15 cellular contexts compared by ENCODE assay signal in the genomic region with DNA sequence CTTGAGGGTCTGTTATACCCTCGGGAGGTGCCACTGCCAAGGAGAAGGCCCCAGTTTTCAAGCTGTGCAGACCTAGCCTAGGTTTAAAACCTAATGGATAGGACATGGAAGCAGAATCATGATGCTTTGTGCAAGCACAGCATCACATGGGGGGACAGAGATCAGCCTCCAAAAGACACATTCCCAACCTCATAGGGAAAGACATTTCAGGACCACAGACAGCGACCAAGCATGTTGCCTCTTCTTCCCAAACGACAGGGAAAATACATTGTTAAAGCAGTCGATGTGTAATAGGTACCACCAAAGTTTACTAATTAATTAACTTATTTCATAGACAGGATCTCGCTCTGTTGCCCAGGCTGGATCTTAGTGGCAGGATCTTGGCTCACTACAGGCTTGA.
DNase-seq lines count a peak whose midpoint lies in the region; ATAC-seq and TF ChIP-seq lines count a peak whose summit lies in the region.
"Had no signal": no experiment of that assay in that cellular context is flagged by ENCODE, and none has a peak within 500 bp of the region (broad histone marks: within the 10 kb centered on the region; RNA-seq: fewer than 3 reads in every experiment).

No MANE protein-coding gene starts in this region.

- H3K9me3 ChIP-seq in SJCRH30 (replicated peaks) (no peaks in the 10 kb centered on the region), suprapubic skin (no peaks in the 10 kb centered on the region)
- H3K9me3 ChIP-seq: thoracic aorta had no signal

- ATAC-seq in HG02571 (IDR thresholded peaks at IDR 0.05; ENCODE audit: unreplicated experiment): no peak
- no peak for ATAC-seq in GM18498 (IDR thresholded peaks at IDR 0.05; ENCODE audit: unreplicated experiment)
- ATAC-seq: CD8-positive, alpha-beta T cell; left lobe of liver had no signal

- H3K4me1 ChIP-seq in SJCRH30 (no peaks in the 10 kb centered on the region), suprapubic skin (no peaks in the 10 kb centered on the region)

- no peaks in the 10 kb centered on the region for H3K9me3 Mint-ChIP-seq in activated T-cell treated with anti-CD3 and anti-CD28 coated beads, Interleukin-2, amount 50 U/mL, for 24 hours
- H3K9me3 Mint-ChIP-seq: CD8-positive, alpha-beta T cell had no signal

- no peak for TF ChIP-seq CTCF in suprapubic skin (IDR thresholded peaks at IDR 0.05)

- H3K4me3 ChIP-seq in SJCRH30: no peak overlapping the region
- no peak overlapping the region for H3K4me3 ChIP-seq in suprapubic skin
- H3K4me3 ChIP-seq: thoracic aorta had no signal

- H3K27ac ChIP-seq in SJCRH30 (no peak overlapping the region), suprapubic skin (no peak overlapping the region)
- H3K27ac ChIP-seq: thoracic aorta, WERI-Rb-1 had no signal

- H3K27ac Mint-ChIP-seq in activated T-cell treated with anti-CD3 and anti-CD28 coated beads, Interleukin-2, amount 50 U/mL, for 24 hours: no peak overlapping the region
- H3K27ac Mint-ChIP-seq: CD8-positive, alpha-beta T cell had no signal

- no peak overlapping the region for H3K4me3 Mint-ChIP-seq in activated T-cell treated with anti-CD3 and anti-CD28 coated beads, Interleukin-2, amount 50 U/mL, for 24 hours
- H3K4me3 Mint-ChIP-seq: CD8-positive, alpha-beta T cell had no signal

- DNase-seq in activated T-cell treated with anti-CD3 and anti-CD28 coated beads, Interleukin-2, amount 50 U/mL, for 24 hours: peak; percentile 3
- no peak for DNase-seq in activated T-cell treated with anti-CD3 and anti-CD28 coated beads, Interleukin-2, amount 50 U/mL, for 48 hours
- peak; percentile 6 to 35 for DNase-seq in SJCRH30
- peak; percentile 71 for DNase-seq in iPS-NIHi11 (ENCODE audit: low spot score)
- peak; percentile 3 to 57 for DNase-seq in suprapubic skin (ENCODE audit: low spot score in 2 of 2)
- no peak for DNase-seq in DMS 273 (lab: John Stamatoyannopoulos, UW; ENCODE audit: unreplicated experiment)
- DNase-seq: activated gamma-delta T cell treated with Interleukin-2 at 50 U/mL for 16 hours; CD8-positive, alpha-beta T cell; NCI-H1092; stimulated activated CD4-positive, alpha-beta T cell treated with anti-CD3 and anti-CD28 coated beads, Interleukin-1b, Interleukin-23, amount 100 ng/mL, for 48 hours; WERI-Rb-1 had no signal

- H3K36me3 ChIP-seq in SJCRH30 (no peaks in the 10 kb centered on the region), suprapubic skin (no peaks in the 10 kb centered on the region)
- H3K36me3 ChIP-seq: thoracic aorta, WERI-Rb-1 had no signal

- no peak for TF ChIP-seq POLR2A in suprapubic skin (IDR thresholded peaks at IDR 0.05)

- H3K27me3 ChIP-seq in SJCRH30 (no peaks in the 10 kb centered on the region), suprapubic skin (peaks cover 4% of the 10 kb centered on the region)

- TF ChIP-seq EP300 in suprapubic skin (IDR thresholded peaks at IDR 0.05): no peak

- 34% methylated on average over 5 of the region's 5 CpGs for WGBS in suprapubic skin

- no peaks in the 10 kb centered on the region for H3K4me1 Mint-ChIP-seq in activated T-cell treated with anti-CD3 and anti-CD28 coated beads, Interleukin-2, amount 50 U/mL, for 24 hours (ENCODE audit: low read depth)

- H3K36me3 Mint-ChIP-seq in activated T-cell treated with anti-CD3 and anti-CD28 coated beads, Interleukin-2, amount 50 U/mL, for 24 hours (ENCODE audit: low read depth): no peaks in the 10 kb centered on the region
- H3K36me3 Mint-ChIP-seq: CD8-positive, alpha-beta T cell had no signal

- no peaks in the 10 kb centered on the region for H3K27me3 Mint-ChIP-seq in activated T-cell treated with anti-CD3 and anti-CD28 coated beads, Interleukin-2, amount 50 U/mL, for 24 hours

Comparison
In these comparisons a context has a peak if more than half of its experiments do, and no peak if none do; other contexts are left out.
1. DNase-seq: peak in activated T-cell treated with anti-CD3 and anti-CD28 coated beads, Interleukin-2, amount 50 U/mL, for 24 hours (single experiment), SJCRH30 (2 of 2), iPS-NIHi11 (single experiment) and suprapubic skin (2 of 2); none in activated T-cell treated with anti-CD3 and anti-CD28 coated beads, Interleukin-2, amount 50 U/mL, for 48 hours (0 of 2) and DMS 273 (single experiment).